18 cellular contexts compared by ENCODE assay signal in genomic region chr1:23816361-23816760, GRCh38.
"Had no signal": no experiment of that assay in that cellular context is flagged by ENCODE, and none has a peak within 500 bp of the region (broad histone marks: within the 10 kb centered on the region; RNA-seq: fewer than 3 reads in every experiment).

No MANE protein-coding gene starts in this region.

- H3K4me3 ChIP-seq: coronary artery, dorsolateral prefrontal cortex, esophagus muscularis mucosa, heart right ventricle, left lung, lower lobe of right lung had no signal

- DNase-seq: dermis blood vessel endothelial cell; dorsolateral prefrontal cortex; effector CD4-positive, alpha-beta T cell; effector memory CD4-positive, alpha-beta T cell; foreskin keratinocyte; glutamatergic neuron; head of caudate nucleus; heart right ventricle; hippocampal formation; left cardiac atrium; left lung; left ventricle myocardium superior; lower lobe of right lung; mesenchymal stem cell; midbrain; naive thymus-derived CD4-positive, alpha-beta T cell had no signal

- H3K4me1 ChIP-seq: esophagus muscularis mucosa, foreskin keratinocyte, lower lobe of right lung had no signal

- H3K27ac ChIP-seq: coronary artery, dorsolateral prefrontal cortex, esophagus muscularis mucosa, foreskin keratinocyte, heart right ventricle, left lung, lower lobe of right lung had no signal

- H3K27me3 Mint-ChIP-seq: naive thymus-derived CD4-positive, alpha-beta T cell had no signal

- H3K9me3 ChIP-seq: esophagus muscularis mucosa, heart right ventricle, left lung, lower lobe of right lung had no signal

- H3K27ac Mint-ChIP-seq: naive thymus-derived CD4-positive, alpha-beta T cell had no signal

- H3K9me3 Mint-ChIP-seq: naive thymus-derived CD4-positive, alpha-beta T cell had no signal

- H3K4me3 Mint-ChIP-seq: naive thymus-derived CD4-positive, alpha-beta T cell had no signal

- ATAC-seq: foreskin keratinocyte; heart right ventricle; left cardiac atrium; left lung; left ventricle myocardium superior; lower lobe of right lung; naive thymus-derived CD4-positive, alpha-beta T cell had no signal

- H3K27me3 ChIP-seq: dorsolateral prefrontal cortex, esophagus muscularis mucosa, foreskin keratinocyte, heart right ventricle, left lung had no signal
